ENCODE assay signal across 9 cellular contexts in the genomic region with DNA sequence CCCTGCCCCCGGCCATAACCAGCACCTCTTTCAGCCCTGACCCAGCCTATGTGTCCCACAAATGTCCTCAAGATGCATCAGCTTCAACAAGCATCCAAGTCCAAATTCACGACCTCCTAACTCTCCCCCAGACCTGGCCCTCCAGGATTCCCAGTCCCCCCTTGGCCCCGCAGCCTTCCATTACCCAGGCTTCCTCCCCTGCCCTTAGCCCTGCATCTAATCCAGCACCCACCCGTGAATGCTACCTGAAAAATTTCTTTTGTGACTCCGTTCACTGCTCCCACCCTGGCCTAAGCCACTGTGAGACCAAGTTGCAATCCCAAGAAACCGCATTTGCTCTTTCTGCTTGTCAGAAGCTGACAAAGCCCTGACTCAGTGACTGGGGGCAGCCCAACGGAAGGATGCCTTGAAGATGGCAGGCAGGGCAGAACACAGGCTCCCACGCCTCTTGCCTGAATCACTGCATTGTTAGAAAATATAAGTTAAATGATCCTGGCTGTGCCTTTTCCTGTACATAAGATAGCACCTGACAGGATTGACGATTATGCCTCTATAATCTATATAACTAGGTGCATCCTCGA. TPM values are rescaled to one million over a fixed set of nuclear protein-coding genes. Genes with fewer than 3 reads are reported as not detected.
DNase-seq lines count a peak whose midpoint lies in the region; ATAC-seq, FAIRE-seq and TF ChIP-seq lines count a peak whose summit lies in the region.
"Had no signal": no experiment of that assay in that cellular context is flagged by ENCODE, and none has a peak within 500 bp of the region (broad histone marks: within the 10 kb centered on the region; RNA-seq: fewer than 3 reads in every experiment).

No MANE protein-coding gene starts in this region.

- TF ChIP-seq CTCF in Calu3 (IDR thresholded peaks at IDR 0.05; ENCODE audit: unreplicated experiment) (no peak), endothelial cell (IDR thresholded peaks at IDR 0.05; ENCODE audit: unreplicated experiment) (no peak), osteoblast (IDR thresholded peaks at IDR 0.05; ENCODE audit: extremely low read depth, low read depth, low read length) (no peak)

- H3K27ac ChIP-seq in osteoblast (ENCODE audit: low read depth, low read length), result peak overlapping the region; percentile 93
- H3K27ac ChIP-seq: KMS-11 had no signal

- intact Hi-C loops in Calu3 (cut with micrococcal nuclease; ENCODE audit: unreplicated experiment), result no loop called here
- intact Hi-C loops in Right ventricle myocardium inferior (cut with DNase I), result no loop called here

- H3K4me1 Mint-ChIP-seq in Calu3 (ENCODE audit: low read depth, unreplicated experiment), result peaks cover 11% of the 10 kb centered on the region
- H3K4me1 Mint-ChIP-seq in endothelial cell (ENCODE audit: unreplicated experiment), result peaks cover 19% of the 10 kb centered on the region

- no peaks in the 10 kb centered on the region for H3K9me3 Mint-ChIP-seq in Calu3 (ENCODE audit: low read depth, unreplicated experiment)
- H3K9me3 Mint-ChIP-seq in endothelial cell (ENCODE audit: unreplicated experiment), result no peaks in the 10 kb centered on the region

- peak overlapping the region; percentile 78 for H3K4me3 ChIP-seq in osteoblast (ENCODE audit: insufficient read depth, low read length)

- no peaks in the 10 kb centered on the region for H3K27me3 ChIP-seq in osteoblast (ENCODE audit: insufficient read depth, low read length)

- H3K27ac Mint-ChIP-seq in Calu3 (ENCODE audit: unreplicated experiment) (peak overlapping the region; percentile 68), endothelial cell (ENCODE audit: unreplicated experiment) (peak overlapping the region; percentile 4)

- H3K36me3 Mint-ChIP-seq in Calu3 (ENCODE audit: insufficient read depth, unreplicated experiment) (no peaks in the 10 kb centered on the region), endothelial cell (ENCODE audit: low read depth, unreplicated experiment) (peaks cover 5% of the 10 kb centered on the region)

- DNase-seq in Calu3 (no peak), RCC 7860 (ENCODE audit: low spot score) (peak; percentile 88), endothelial cell (ENCODE audit: low spot score) (no peak), osteoblast (ENCODE audit: insufficient read length, low spot score, missing footprints) (peak; percentile 100), Right ventricle myocardium inferior (ENCODE audit: missing footprints) (no peak)
- no peak for DNase-seq in effector CD8-positive, alpha-beta T cell (lab: John Stamatoyannopoulos, UW)

- FAIRE-seq in RCC 7860 (lab: Jason Lieb, UNC), result peak; percentile 93

- no TSS peak for BruUV-seq in Calu3 (replicated peaks; lab: Mats Ljungman, UMichigan)

- H3K36me3 ChIP-seq in osteoblast (ENCODE audit: insufficient read depth, low read length), result peaks cover 8% of the 10 kb centered on the region

- peak overlapping the region; percentile 78 for H2AFZ ChIP-seq in osteoblast (ENCODE audit: low read length)

- CTCF ChIA-PET in Calu3 (lab: Charles Lee), result no interaction called here

- peaks cover 38% of the 10 kb centered on the region for H3K27me3 Mint-ChIP-seq in Calu3 (ENCODE audit: unreplicated experiment)
- H3K27me3 Mint-ChIP-seq in endothelial cell (ENCODE audit: unreplicated experiment), result peaks cover 16% of the 10 kb centered on the region

- peaks cover 18% of the 10 kb centered on the region for H4K20me1 ChIP-seq in osteoblast (ENCODE audit: insufficient read depth, low read length)

- H3K4me3 Mint-ChIP-seq in Calu3 (ENCODE audit: low read depth, unreplicated experiment) (peak overlapping the region; percentile 60), endothelial cell (ENCODE audit: unreplicated experiment) (peak overlapping the region; percentile 88)

- peak overlapping the region; percentile 83 for H3K4me2 ChIP-seq in osteoblast (ENCODE audit: insufficient read depth, low read length)
- H3K4me2 ChIP-seq: KMS-11 had no signal

- no peaks in the 10 kb centered on the region for H3K9me3 ChIP-seq in osteoblast (ENCODE audit: low read depth, low read length)

- ATAC-seq in GM18511 (IDR thresholded peaks at IDR 0.05; ENCODE audit: unreplicated experiment), result no peak
- no peak for ATAC-seq in Right ventricle myocardium inferior
- no peak for ATAC-seq in HG03457 (IDR thresholded peaks at IDR 0.05; ENCODE audit: unreplicated experiment)

- peaks cover 45% of the 10 kb centered on the region for H3K4me1 ChIP-seq in osteoblast (ENCODE audit: insufficient read depth, low read length)

- H3K79me2 ChIP-seq in osteoblast (ENCODE audit: insufficient read depth, low read length), result peaks cover 24% of the 10 kb centered on the region

RNA-seq across cellular contexts. Expression of a gene that starts 0.9 kb away (rescaled TPM):
- total RNA-seq in Calu3 (2022) (0.50 and 1.2 TPM in 2 replicates), endothelial cell (ENCODE audit: unreplicated experiment) (154 TPM), osteoblast (61.2 and 72.2 TPM in 2 replicates), Right ventricle myocardium inferior (4.8 TPM)

RNA-seq across cellular contexts. Expression of a gene that starts 30.4 kb away (rescaled TPM):
- total RNA-seq in Calu3 (2022) (33.4 and 37.6 TPM in 2 replicates), endothelial cell (ENCODE audit: unreplicated experiment) (55.6 TPM), osteoblast (30.6 and 34.4 TPM in 2 replicates), Right ventricle myocardium inferior (16.4 TPM)

RNA-seq across cellular contexts. Expression of a gene that starts 59.6 kb away (rescaled TPM):
- total RNA-seq in Calu3 (2022) (11.7 and 12.0 TPM in 2 replicates), endothelial cell (ENCODE audit: unreplicated experiment) (38.9 TPM), osteoblast (15.0 and 20.3 TPM in 2 replicates), Right ventricle myocardium inferior (6.5 TPM)

Comparison
In these comparisons a context has a peak if more than half of its experiments do, and no peak if none do; other contexts are left out.
1. DNase-seq: peak in RCC 7860 (single experiment) and osteoblast (single experiment); none in Calu3 (single experiment), endothelial cell (single experiment), Right ventricle myocardium inferior (single experiment) and effector CD8-positive, alpha-beta T cell (single experiment).
2. RNA of a gene that starts 0.9 kb away (total RNA-seq): 154 TPM in endothelial cell (single experiment) and 61.2 to 72.2 TPM in osteoblast; 4.8 TPM in Right ventricle myocardium inferior (single experiment) and 0.50 to 1.2 TPM in Calu3; every median in the first group is over 10 times any median in the second.